ENCODE assay signal across 18 cellular contexts in the genomic region with DNA sequence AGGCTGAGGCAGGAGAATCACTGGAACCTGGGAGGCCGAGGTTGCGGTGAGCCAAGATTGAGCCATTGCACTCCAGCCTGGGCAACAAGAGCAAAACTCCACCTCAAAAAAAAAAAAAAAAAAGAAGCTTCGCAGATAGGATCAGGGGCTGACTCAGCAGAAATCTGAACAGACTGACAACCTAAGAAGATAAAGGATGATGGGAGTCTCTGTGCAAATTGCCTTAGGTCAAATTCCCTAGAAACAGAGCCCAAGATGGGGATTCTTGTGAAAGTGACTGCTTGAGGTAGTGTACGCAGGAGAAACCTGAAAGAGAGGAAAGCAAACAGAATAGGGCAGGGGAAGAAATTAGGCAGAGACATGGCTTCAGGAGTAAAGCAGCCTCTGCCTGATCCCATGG.
DNase-seq lines count a peak whose midpoint lies in the region; ATAC-seq, FAIRE-seq and TF ChIP-seq lines count a peak whose summit lies in the region.
"Had no signal": no experiment of that assay in that cellular context is flagged by ENCODE, and none has a peak within 500 bp of the region (broad histone marks: within the 10 kb centered on the region; RNA-seq: fewer than 3 reads in every experiment).

No MANE protein-coding gene starts in this region.

- H3K27me3 ChIP-seq in H9 (ENCODE audit: insufficient read depth, low read length): no peaks in the 10 kb centered on the region
- no peaks in the 10 kb centered on the region for H3K27me3 ChIP-seq in H1 (replicated peaks in 1 of 4; ENCODE audit: control insufficient read depth in 3 of 4, extremely low read depth in 1 of 4, insufficient read depth in 3 of 4, low read length in 3 of 4)
- H3K27me3 ChIP-seq in neural progenitor cell: no peaks in the 10 kb centered on the region
- H3K27me3 ChIP-seq: BLaER1 had no signal

- H3K4me2 ChIP-seq in H9 (ENCODE audit: insufficient read depth, insufficient read length, low read length) (no peak overlapping the region), H1 (ENCODE audit: insufficient read depth in 1 of 2, low read depth in 2 of 2, low read length in 2 of 2) (no peak overlapping the region), neural progenitor cell (no peak overlapping the region)
- H3K4me2 ChIP-seq: BLaER1 had no signal

- H3K27me3 Mint-ChIP-seq in H9 (ENCODE audit: low read depth) (no peaks in the 10 kb centered on the region; the same call in 1 of the 2 replicates), neural progenitor cell (ENCODE audit: insufficient read depth, low read depth) (no peaks in the 10 kb centered on the region)
- H3K27me3 Mint-ChIP-seq in activated CD8-positive, alpha-beta T cell treated with anti-CD3 and anti-CD28 coated beads for 36 hours: peaks cover 2% of the 10 kb centered on the region
- peaks cover 14% of the 10 kb centered on the region for H3K27me3 Mint-ChIP-seq in stimulated activated naive CD8-positive, alpha-beta T cell treated with anti-CD3 and anti-CD28 coated beads, Interleukin-15, amount 100 ng/mL, for 72 hours

- H3K4me1 ChIP-seq in H9 (ENCODE audit: insufficient read depth, low read length): no peaks in the 10 kb centered on the region
- no peaks in the 10 kb centered on the region for H3K4me1 ChIP-seq in H1 (replicated peaks in 1 of 4; ENCODE audit: control insufficient read depth in 3 of 4, insufficient read depth in 4 of 4, low read length in 3 of 4)
- peaks cover 9% of the 10 kb centered on the region for H3K4me1 ChIP-seq in neural progenitor cell
- H3K4me1 ChIP-seq: BLaER1 had no signal

- H3K9me3 ChIP-seq in H9 (ENCODE audit: control insufficient read depth, low read depth, low read length) (no peaks in the 10 kb centered on the region), H1 (ENCODE audit: insufficient read depth in 2 of 2, low read depth in 1 of 2, low read length in 1 of 2) (no peaks in the 10 kb centered on the region), neural progenitor cell (ENCODE audit: low read depth) (no peaks in the 10 kb centered on the region)
- H3K9me3 ChIP-seq: BLaER1 had no signal

- no peaks in the 10 kb centered on the region for H4K20me1 ChIP-seq in H9 (ENCODE audit: control insufficient read depth, insufficient read depth, insufficient read length)
- no peaks in the 10 kb centered on the region for H4K20me1 ChIP-seq in H1 (replicated peaks in 1 of 2; ENCODE audit: control insufficient read depth in 1 of 2, insufficient read depth in 2 of 2, low read length in 2 of 2)
- H4K20me1 ChIP-seq in neural progenitor cell (ENCODE audit: low read depth): no peaks in the 10 kb centered on the region
- H4K20me1 ChIP-seq: BLaER1 had no signal

- peak overlapping the region; percentile 75 for H2BK20ac ChIP-seq in H9 (ENCODE audit: low read depth, low read length, poor library complexity, severe bottlenecking)
- H2BK20ac ChIP-seq in H1 (ENCODE audit: low read length): no peak overlapping the region

- TF ChIP-seq RAD21 in H1 (IDR thresholded peaks at IDR 0.05 in 1 of 2, conservative IDR thresholded peaks at IDR 0.05 in 1 of 2; ENCODE audit: low read depth in 2 of 2, low read length in 2 of 2): no peak

- H4K91ac ChIP-seq in H9 (ENCODE audit: insufficient read length, low read depth, low read length) (no peak overlapping the region), H1 (replicated peaks; ENCODE audit: insufficient read length, low read length) (no peak overlapping the region)

- H3K27ac Mint-ChIP-seq in H9 (no peak overlapping the region; a peak in 1 of 7 replicates), neural progenitor cell (peak overlapping the region; percentile 12)
- H3K27ac Mint-ChIP-seq in activated CD8-positive, alpha-beta T cell treated with anti-CD3 and anti-CD28 coated beads for 36 hours: no peak overlapping the region
- no peak overlapping the region for H3K27ac Mint-ChIP-seq in stimulated activated naive CD8-positive, alpha-beta T cell treated with anti-CD3 and anti-CD28 coated beads, Interleukin-15, amount 100 ng/mL, for 72 hours
- H3K27ac Mint-ChIP-seq: CD8-positive, alpha-beta memory T cell; IgD-negative memory B cell had no signal

- no peaks in the 10 kb centered on the region for H3K36me3 Mint-ChIP-seq in H9 (ENCODE audit: insufficient read depth in 1 of 3, low read depth in 3 of 3)
- H3K36me3 Mint-ChIP-seq in neural progenitor cell: no peaks in the 10 kb centered on the region
- no peaks in the 10 kb centered on the region for H3K36me3 Mint-ChIP-seq in activated CD8-positive, alpha-beta T cell treated with anti-CD3 and anti-CD28 coated beads for 36 hours (ENCODE audit: low read depth)
- H3K36me3 Mint-ChIP-seq: IgD-negative memory B cell had no signal

- CTCF ChIA-PET in H1 (lab: Charles Lee; ENCODE audit: partially characterized antibody): interaction anchor here (1.5 kb wide), 2 partner anchors 161 to 283 kb away, joined by 3 to 4 read pairs; no protein-coding TSS in a partner anchor
- CTCF ChIA-PET in activated CD8-positive, alpha-beta T cell treated with anti-CD3 and anti-CD28 coated beads for 36 hours (lab: Charles Lee): no interaction called here

- H2BK12ac ChIP-seq in H9 (ENCODE audit: insufficient read length, low read depth, low read length) (no peak overlapping the region), H1 (ENCODE audit: low read depth, low read length) (no peak overlapping the region)

- no peak for TF ChIP-seq EP300 in H1 (IDR thresholded peaks at IDR 0.05; ENCODE audit: borderline replicate concordance in 1 of 2, low read depth in 2 of 2, low read length in 2 of 2)

- no peak overlapping the region for H3K4ac ChIP-seq in H9 (ENCODE audit: low read depth, low read length)
- H3K4ac ChIP-seq in H1 (replicated peaks; ENCODE audit: insufficient read length, low read depth, low read length): no peak overlapping the region

- H3K56ac ChIP-seq in H9 (ENCODE audit: insufficient read length, low read depth, low read length) (no peak overlapping the region), H1 (replicated peaks; ENCODE audit: insufficient read length, low read depth, low read length) (no peak overlapping the region)

- no peak for TF ChIP-seq POLR2A in H1 (IDR thresholded peaks at IDR 0.05; ENCODE audit: control extremely low read depth in 1 of 2, low read depth in 2 of 2, low read length in 2 of 2)

- H3K23ac ChIP-seq in H9 (ENCODE audit: insufficient read length, low read depth, low read length): no peak overlapping the region
- no peak overlapping the region for H3K23ac ChIP-seq in H1 (ENCODE audit: insufficient read length)

- H3K79me2 ChIP-seq in H9 (ENCODE audit: insufficient read depth, low read length) (no peaks in the 10 kb centered on the region), H1 (ENCODE audit: control insufficient read depth in 1 of 2, insufficient read depth in 2 of 2, low read length in 2 of 2) (no peaks in the 10 kb centered on the region), neural progenitor cell (ENCODE audit: low read depth) (no peaks in the 10 kb centered on the region)

- no peaks in the 10 kb centered on the region for H3K36me3 ChIP-seq in H1 (ENCODE audit: control insufficient read depth in 2 of 4, insufficient read depth in 4 of 4, low read length in 3 of 4)
- H3K36me3 ChIP-seq in neural progenitor cell: no peaks in the 10 kb centered on the region
- H3K36me3 ChIP-seq: BLaER1 had no signal

- peaks cover 2% of the 10 kb centered on the region for H3F3A ChIP-seq in neural progenitor cell (ENCODE audit: low read depth)

- H3K27ac ChIP-seq in H9 (ENCODE audit: insufficient read length, low read depth, low read length): no peak overlapping the region
- no peak overlapping the region for H3K27ac ChIP-seq in H1 (ENCODE audit: low read depth, low read length)
- H3K27ac ChIP-seq in neural progenitor cell: no peak overlapping the region
- H3K27ac ChIP-seq: 22Rv1, BLaER1 had no signal

- H2BK15ac ChIP-seq in H9 (ENCODE audit: low read depth, low read length) (no peak overlapping the region), H1 (ENCODE audit: low read length) (no peak overlapping the region)

- DNase-seq in NCI-H82 (lab: John Stamatoyannopoulos, UW) (peak; percentile 15), NCI-H82 treated with DMSO at 0.1 percent for 48 hours (lab: John Stamatoyannopoulos, UW; ENCODE audit: unreplicated experiment) (no peak), H9 (no peak), H1 (ENCODE audit: low read depth in 1 of 2, low spot score in 2 of 2) (no peak), neural progenitor cell (ENCODE audit: low spot score) (no peak)
- DNase-seq in activated CD8-positive, alpha-beta T cell treated with anti-CD3 and anti-CD28 coated beads for 36 hours: no peak
- no peak for DNase-seq in stimulated activated naive CD8-positive, alpha-beta T cell treated with anti-CD3 and anti-CD28 coated beads, Interleukin-15, amount 100 ng/mL, for 72 hours
- DNase-seq: AML-193; CD8-positive, alpha-beta memory T cell; DMS 273 treated with DMSO at 0.1 percent for 48 hours; DMS79 had no signal

- H3K18ac ChIP-seq in H9 (ENCODE audit: insufficient read length, low read depth, low read length) (no peak overlapping the region), H1 (ENCODE audit: extremely low read depth, low read length) (no peak overlapping the region)

- H2AFZ ChIP-seq in H9 (ENCODE audit: low read length) (no peak overlapping the region), H1 (ENCODE audit: low read length) (0 out of 2 replicates have a peak overlapping the region, but pooled peaks have one; percentile 8), neural progenitor cell (replicated peaks) (peak overlapping the region; percentile 48)

- H3K14ac ChIP-seq in H9 (ENCODE audit: insufficient read depth, low read length) (no peak overlapping the region), H1 (ENCODE audit: insufficient read length) (no peak overlapping the region)

- no peak for ATAC-seq in activated CD8-positive, alpha-beta T cell treated with anti-CD3 and anti-CD28 coated beads for 36 hours
- no peak for ATAC-seq in HG03521 (IDR thresholded peaks at IDR 0.05; ENCODE audit: unreplicated experiment)
- ATAC-seq in stimulated activated naive CD8-positive, alpha-beta T cell treated with anti-CD3 and anti-CD28 coated beads, Interleukin-15, amount 100 ng/mL, for 72 hours: no peak
- ATAC-seq: HCT116 had no signal

- intact Hi-C loops in activated CD8-positive, alpha-beta T cell treated with anti-CD3 and anti-CD28 coated beads for 36 hours (cut with micrococcal nuclease): no loop called here

- no peak for FAIRE-seq in H1 (lab: Jason Lieb, UNC)
- FAIRE-seq: G401.6, GM12891 had no signal

- POLR2A ChIA-PET in H1 (lab: Charles Lee; ENCODE audit: partially characterized antibody): interaction anchor here (1.0 kb wide), 1 partner anchor 85 kb away, joined by 3 read pairs; no protein-coding TSS in a partner anchor
- POLR2A ChIA-PET in activated CD8-positive, alpha-beta T cell treated with anti-CD3 and anti-CD28 coated beads for 36 hours (lab: Charles Lee): no interaction called here

- H3K9ac ChIP-seq in H9 (ENCODE audit: extremely low read depth, insufficient read length, low read length): no peak overlapping the region
- no peak overlapping the region for H3K9ac ChIP-seq in H1 (replicated peaks in 1 of 4; ENCODE audit: extremely low read depth in 1 of 4, low read depth in 3 of 4, low read length in 3 of 4)
- no peak overlapping the region for H3K9ac ChIP-seq in neural progenitor cell
- H3K9ac ChIP-seq: BLaER1 had no signal

- H3K4me3 Mint-ChIP-seq in H9: no peak overlapping the region
- no peak overlapping the region for H3K4me3 Mint-ChIP-seq in neural progenitor cell
- H3K4me3 Mint-ChIP-seq in activated CD8-positive, alpha-beta T cell treated with anti-CD3 and anti-CD28 coated beads for 36 hours: no peak overlapping the region
- H3K4me3 Mint-ChIP-seq in stimulated activated naive CD8-positive, alpha-beta T cell treated with anti-CD3 and anti-CD28 coated beads, Interleukin-15, amount 100 ng/mL, for 72 hours: no peak overlapping the region
- H3K4me3 Mint-ChIP-seq: CD8-positive, alpha-beta memory T cell; IgD-negative memory B cell had no signal

- no peak overlapping the region for H2BK5ac ChIP-seq in H9 (ENCODE audit: insufficient read length, low read length)
- no peak overlapping the region for H2BK5ac ChIP-seq in H1 (ENCODE audit: low read depth, low read length)

- H3K4me3 ChIP-seq in H1 (ENCODE audit: extremely low read depth in 1 of 4, insufficient read depth in 2 of 4, low read depth in 3 of 4, low read length in 4 of 4): no peak overlapping the region
- H3K4me3 ChIP-seq in neural progenitor cell: no peak overlapping the region
- H3K4me3 ChIP-seq: BLaER1 had no signal

- H2BK120ac ChIP-seq in H9 (ENCODE audit: low read depth, low read length, poor library complexity, severe bottlenecking) (no peak overlapping the region), H1 (replicated peaks; ENCODE audit: low read depth, low read length) (no peak overlapping the region)

- H3K9me3 Mint-ChIP-seq in H9 (no peaks in the 10 kb centered on the region), neural progenitor cell (no peaks in the 10 kb centered on the region)
- no peaks in the 10 kb centered on the region for H3K9me3 Mint-ChIP-seq in activated CD8-positive, alpha-beta T cell treated with anti-CD3 and anti-CD28 coated beads for 36 hours
- H3K9me3 Mint-ChIP-seq in stimulated activated naive CD8-positive, alpha-beta T cell treated with anti-CD3 and anti-CD28 coated beads, Interleukin-15, amount 100 ng/mL, for 72 hours: peaks cover 0 to 5% of the 10 kb centered on the region in 2 donors
- H3K9me3 Mint-ChIP-seq: CD8-positive, alpha-beta memory T cell; IgD-negative memory B cell had no signal

- H3K79me1 ChIP-seq in H9 (ENCODE audit: insufficient read depth, low read depth, low read length, poor library complexity, severe bottlenecking) (no peaks in the 10 kb centered on the region), H1 (ENCODE audit: low read depth, low read length) (no peaks in the 10 kb centered on the region)

- H4K8ac ChIP-seq in H9 (replicated peaks; ENCODE audit: insufficient read length, low read depth, low read length) (no peak overlapping the region), H1 (ENCODE audit: extremely low read depth, insufficient read depth, low read length) (no peak overlapping the region)

- no peak overlapping the region for H4K5ac ChIP-seq in H9 (ENCODE audit: insufficient read length, low read depth, low read length)
- no peak overlapping the region for H4K5ac ChIP-seq in H1 (ENCODE audit: insufficient read length, low read depth, low read length)

- no CpG with 5 or more reads among the region's 4 CpGs for WGBS in H9 (ENCODE audit: extremely low coverage, insufficient read length, low lambda C conversion rate)
- WGBS in H1 (ENCODE audit: extremely low coverage in 1 of 2, insufficient coverage in 1 of 2, insufficient read length in 1 of 2, insufficient replicate concordance in 2 of 2, low coverage in 1 of 2, low lambda C conversion rate in 2 of 2, missing lambda C conversion rate in 1 of 2), 2 experiments: 96% methylated on average over 2 of the region's 4 CpGs; no CpG with 5 or more reads in 1 of the 2 experiments

- no peak for TF ChIP-seq CTCF in H9 (conservative IDR thresholded peaks at IDR 0.05)
- TF ChIP-seq CTCF in H1 (IDR thresholded peaks at IDR 0.05; ENCODE audit: control extremely low read depth in 1 of 3, insufficient read depth in 1 of 3, low read depth in 1 of 3, low read length in 3 of 3): no peak
- TF ChIP-seq CTCF in neural progenitor cell (IDR thresholded peaks at IDR 0.05): no peak
- no peak for TF ChIP-seq CTCF in activated CD8-positive, alpha-beta T cell treated with anti-CD3 and anti-CD28 coated beads for 36 hours (IDR thresholded peaks at IDR 0.05)

- no peak overlapping the region for H3T11ph ChIP-seq in H9 (ENCODE audit: low read length)

- H3K23me2 ChIP-seq in H9 (ENCODE audit: insufficient read length, low read depth, low read length, poor library complexity, severe bottlenecking) (no peaks in the 10 kb centered on the region), H1 (ENCODE audit: low read depth, low read length) (no peaks in the 10 kb centered on the region; the same call in 1 of the 2 replicates)

- H2AK5ac ChIP-seq in H9 (ENCODE audit: insufficient read length, low read length): no peak overlapping the region
- no peak overlapping the region for H2AK5ac ChIP-seq in H1 (ENCODE audit: low read depth, low read length)

- H3K4me1 Mint-ChIP-seq in H9 (peaks cover 6 to 9% of the 10 kb centered on the region in 2 experiments), neural progenitor cell (peaks cover 4% of the 10 kb centered on the region)
- H3K4me1 Mint-ChIP-seq in activated CD8-positive, alpha-beta T cell treated with anti-CD3 and anti-CD28 coated beads for 36 hours (ENCODE audit: low read depth): no peaks in the 10 kb centered on the region
- no peaks in the 10 kb centered on the region for H3K4me1 Mint-ChIP-seq in stimulated activated naive CD8-positive, alpha-beta T cell treated with anti-CD3 and anti-CD28 coated beads, Interleukin-15, amount 100 ng/mL, for 72 hours
- H3K4me1 Mint-ChIP-seq: CD8-positive, alpha-beta memory T cell; IgD-negative memory B cell had no signal
